12 cellular contexts compared by ENCODE assay signal in the genomic region with DNA sequence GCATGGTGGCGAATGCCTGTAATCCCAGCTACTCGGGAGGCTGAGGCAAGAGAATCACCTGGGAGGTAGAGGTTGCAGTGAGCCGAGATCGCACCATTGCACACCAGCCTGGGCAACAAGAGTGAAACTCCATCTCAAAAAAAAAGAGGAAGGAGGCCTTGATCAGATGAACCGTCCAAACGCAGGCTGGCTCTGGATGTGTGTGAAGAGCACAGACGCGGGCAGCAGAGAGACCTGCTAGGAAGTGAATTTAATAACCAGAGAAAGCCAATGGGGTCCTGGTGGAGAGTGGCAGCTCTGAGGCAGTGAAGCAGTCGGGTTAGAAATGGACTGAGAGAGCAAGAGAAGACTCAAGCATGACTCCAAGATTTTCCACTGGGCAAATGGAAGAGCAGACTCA.
DNase-seq lines count a peak whose midpoint lies in the region; ATAC-seq and TF ChIP-seq lines count a peak whose summit lies in the region.
"Had no signal": no experiment of that assay in that cellular context is flagged by ENCODE, and none has a peak within 500 bp of the region (broad histone marks: within the 10 kb centered on the region; RNA-seq: fewer than 3 reads in every experiment).

No MANE protein-coding gene starts in this region.

- BruUV-seq in OCI-LY7 (replicated peaks; lab: Mats Ljungman, UMichigan), result no TSS peak

- H3K9me3 Mint-ChIP-seq in CD14-positive monocyte, result no peaks in the 10 kb centered on the region
- H3K9me3 Mint-ChIP-seq: activated CD8-positive, alpha-beta T cell treated with anti-CD3 and anti-CD28 coated beads for 36 hours; natural killer cell treated with Interleukin-12 subunit alpha and Interleukin-12 subunit beta and Interleukin-15 and Interleukin-18, amount 100 ng/mL, for 72 hours had no signal

- peak overlapping the region in 3 of 7 donors; percentile 16 to 76 (median 21) for H3K27ac Mint-ChIP-seq in CD14-positive monocyte
- H3K27ac Mint-ChIP-seq: activated CD8-positive, alpha-beta T cell treated with anti-CD3 and anti-CD28 coated beads for 36 hours; natural killer cell treated with Interleukin-12 subunit alpha and Interleukin-12 subunit beta and Interleukin-15 and Interleukin-18, amount 100 ng/mL, for 72 hours had no signal

- no peak for DNase-seq in CD14-positive monocyte (ENCODE audit: low spot score)
- DNase-seq in OCI-LY7 (ENCODE audit: low spot score), result peak; percentile 22
- DNase-seq in NCI-H1092 (lab: John Stamatoyannopoulos, UW), result no peak
- DNase-seq in activated T-cell treated with anti-CD3 and anti-CD28 coated beads, Interleukin-2, amount 50 U/mL, for 48 hours, result no peak
- no peak for DNase-seq in activated CD8-positive, alpha-beta memory T cell treated with anti-CD3 and anti-CD28 coated beads, Interleukin-2, amount 50 U/mL, for 48 hours
- DNase-seq in T-helper 2 cell, result no peak
- DNase-seq: activated CD8-positive, alpha-beta T cell treated with anti-CD3 and anti-CD28 coated beads for 36 hours; lower lobe of right lung had no signal

- peak; percentile 75 for ATAC-seq in GM19438 (IDR thresholded peaks at IDR 0.05; ENCODE audit: low read depth, unreplicated experiment)
- ATAC-seq in HG03159 (IDR thresholded peaks at IDR 0.05; ENCODE audit: unreplicated experiment), result peak; percentile 75
- ATAC-seq: activated CD8-positive, alpha-beta T cell treated with anti-CD3 and anti-CD28 coated beads for 36 hours; lower lobe of right lung; natural killer cell treated with Interleukin-12 subunit alpha and Interleukin-12 subunit beta and Interleukin-15 and Interleukin-18, amount 100 ng/mL, for 72 hours had no signal

- H3K4me1 ChIP-seq in OCI-LY7 (ENCODE audit: insufficient read depth, low read length, poor library complexity, severe bottlenecking), result no peaks in the 10 kb centered on the region
- H3K4me1 ChIP-seq: lower lobe of right lung, SJSA1 had no signal

- CTCF ChIA-PET in OCI-LY7 (lab: Charles Lee; ENCODE audit: unreplicated experiment), result interaction anchor here (0.7 kb wide), 1 partner anchor 12 kb away, joined by 3 read pairs; no protein-coding TSS in a partner anchor

- no peaks in the 10 kb centered on the region for H3K9me2 ChIP-seq in OCI-LY7 (ENCODE audit: insufficient read depth, low read length)

- peak overlapping the region; percentile 42 to 73 for H3K4me3 Mint-ChIP-seq in CD14-positive monocyte
- H3K4me3 Mint-ChIP-seq: activated CD8-positive, alpha-beta T cell treated with anti-CD3 and anti-CD28 coated beads for 36 hours; natural killer cell treated with Interleukin-12 subunit alpha and Interleukin-12 subunit beta and Interleukin-15 and Interleukin-18, amount 100 ng/mL, for 72 hours had no signal

- peaks cover 31 to 53% of the 10 kb centered on the region in 2 donors for H3K36me3 Mint-ChIP-seq in CD14-positive monocyte

- intact Hi-C loops in CD14-positive monocyte (cut with micrococcal nuclease), result no loop called here
- intact Hi-C loops in OCI-LY7 (cut with micrococcal nuclease; ENCODE audit: unreplicated experiment), result no loop called here

- no peak overlapping the region for H3K4me3 ChIP-seq in OCI-LY7 (ENCODE audit: low read depth, low read length, poor library complexity, severe bottlenecking)
- H3K4me3 ChIP-seq: lower lobe of right lung, SJSA1 had no signal

- no peaks in the 10 kb centered on the region for H3K27me3 Mint-ChIP-seq in CD14-positive monocyte (ENCODE audit: low read depth in 3 of 3)
- H3K27me3 Mint-ChIP-seq: activated CD8-positive, alpha-beta T cell treated with anti-CD3 and anti-CD28 coated beads for 36 hours; natural killer cell treated with Interleukin-12 subunit alpha and Interleukin-12 subunit beta and Interleukin-15 and Interleukin-18, amount 100 ng/mL, for 72 hours had no signal

- H3K27ac ChIP-seq in OCI-LY7 (ENCODE audit: low read depth, low read length, poor library complexity, severe bottlenecking), result no peak overlapping the region
- H3K27ac ChIP-seq: lower lobe of right lung, SJSA1 had no signal

- no peaks in the 10 kb centered on the region for H4K20me1 ChIP-seq in OCI-LY7 (ENCODE audit: insufficient read depth, low read length)

- no peak for TF ChIP-seq CTCF in CD14-positive monocyte (IDR thresholded peaks at IDR 0.05)
- TF ChIP-seq CTCF in OCI-LY7 (conservative IDR thresholded peaks at IDR 0.05; ENCODE audit: low read length), result no peak

- H3K4me1 Mint-ChIP-seq in CD14-positive monocyte, result peaks cover 10% of the 10 kb centered on the region

- H3K4me2 ChIP-seq in OCI-LY7 (ENCODE audit: low read length), result no peak overlapping the region

- POLR2A ChIA-PET in OCI-LY7 (lab: Charles Lee), result no interaction called here

- H3K36me3 ChIP-seq in OCI-LY7 (ENCODE audit: insufficient read depth, low read length), result peaks cover 81% of the 10 kb centered on the region

- H2AFZ ChIP-seq in OCI-LY7 (ENCODE audit: low read length), result no peak overlapping the region

- H3K9me3 ChIP-seq in OCI-LY7 (ENCODE audit: low read length), result no peaks in the 10 kb centered on the region
- H3K9me3 ChIP-seq: lower lobe of right lung, SJSA1 had no signal

- H3K79me2 ChIP-seq in OCI-LY7 (ENCODE audit: insufficient read depth, low read depth, low read length), result 0 out of 2 replicates have a peak, but pooled peaks cover 6% of the 10 kb centered on the region
